12 cellular contexts compared by ENCODE assay signal in genomic region chrX:87518504-87518903, GRCh38. TPM values are rescaled to one million over a fixed set of nuclear protein-coding genes. Genes with fewer than 3 reads are reported as not detected.
DNase-seq lines count a peak whose midpoint lies in the region; ATAC-seq and TF ChIP-seq lines count a peak whose summit lies in the region.
"Had no signal": no experiment of that assay in that cellular context is flagged by ENCODE, and none has a peak within 500 bp of the region (broad histone marks: within the 10 kb centered on the region; RNA-seq: fewer than 3 reads in every experiment).

No MANE protein-coding gene starts in this region.

- H3K27ac ChIP-seq in RWPE2 (ENCODE audit: poor library complexity, severe bottlenecking) (peak overlapping the region; percentile 73), endodermal cell (ENCODE audit: low read depth, low read length) (peak overlapping the region; percentile 88), mesodermal cell (ENCODE audit: low read depth, low read length, severe bottlenecking) (peak overlapping the region; percentile 89), thoracic aorta (no peak overlapping the region)

- no peaks in the 10 kb centered on the region for H3K9me3 ChIP-seq in RWPE2 (ENCODE audit: severe bottlenecking)
- no peaks in the 10 kb centered on the region for H3K9me3 ChIP-seq in endodermal cell (ENCODE audit: control insufficient read depth, low read length)
- no peaks in the 10 kb centered on the region for H3K9me3 ChIP-seq in mesodermal cell (ENCODE audit: control insufficient read depth, low read length)
- H3K9me3 ChIP-seq in thoracic aorta = no peaks in the 10 kb centered on the region

- no peaks in the 10 kb centered on the region for H3K27me3 Mint-ChIP-seq in endodermal cell (ENCODE audit: insufficient read depth)
- H3K27me3 Mint-ChIP-seq: activated naive CD4-positive, alpha-beta T cell treated with anti-CD3 and anti-CD28 coated beads, Interleukin-2, amount 50 U/mL, for 24 hours; IgD-negative memory B cell; stimulated activated memory B cell treated with anti-CD40 and anti-IgM and Interleukin-4, amounts not matched to agents 10 μg/mL and 1 μg/mL and 100 μg/mL, for 72 hours had no signal

- H3K36me3 ChIP-seq in RWPE2 (ENCODE audit: low read depth) (no peaks in the 10 kb centered on the region), endodermal cell (ENCODE audit: control insufficient read depth, insufficient read depth, low read length) (no peaks in the 10 kb centered on the region), mesodermal cell (ENCODE audit: control insufficient read depth, insufficient read depth, low read length) (no peaks in the 10 kb centered on the region), thoracic aorta (no peaks in the 10 kb centered on the region)

- H3K27me3 ChIP-seq in RWPE2 (ENCODE audit: insufficient read depth, poor library complexity, severe bottlenecking) (no peaks in the 10 kb centered on the region), endodermal cell (ENCODE audit: control insufficient read depth, insufficient read depth, low read length, poor library complexity, severe bottlenecking) (no peaks in the 10 kb centered on the region), thoracic aorta (replicated peaks; ENCODE audit: insufficient read depth) (no peaks in the 10 kb centered on the region)

- H3K4me1 Mint-ChIP-seq in endodermal cell = peaks cover 15% of the 10 kb centered on the region
- H3K4me1 Mint-ChIP-seq: activated naive CD4-positive, alpha-beta T cell treated with anti-CD3 and anti-CD28 coated beads, Interleukin-2, amount 50 U/mL, for 24 hours; IgD-negative memory B cell; stimulated activated memory B cell treated with anti-CD40 and anti-IgM and Interleukin-4, amounts not matched to agents 10 μg/mL and 1 μg/mL and 100 μg/mL, for 72 hours had no signal

- H3K9ac ChIP-seq in endodermal cell (ENCODE audit: extremely low read depth, low read length, poor library complexity, severe bottlenecking) = peak overlapping the region; percentile 70

- WGBS in endodermal cell (ENCODE audit: insufficient coverage in 1 of 2, insufficient read length in 1 of 2), 2 experiments = 0% methylated on average over 4 of the region's 6 CpGs; no CpG with 5 or more reads in 1 of the 2 experiments
- no CpG with 5 or more reads among the region's 6 CpGs for WGBS in mesodermal cell (ENCODE audit: insufficient coverage in 2 of 2), 2 experiments

- peak overlapping the region; percentile 96 for H3K27ac Mint-ChIP-seq in endodermal cell
- H3K27ac Mint-ChIP-seq: activated naive CD4-positive, alpha-beta T cell treated with anti-CD3 and anti-CD28 coated beads, Interleukin-2, amount 50 U/mL, for 24 hours; IgD-negative memory B cell; stimulated activated memory B cell treated with anti-CD40 and anti-IgM and Interleukin-4, amounts not matched to agents 10 μg/mL and 1 μg/mL and 100 μg/mL, for 72 hours had no signal

- H3K4me3 ChIP-seq in RWPE2 (ENCODE audit: severe bottlenecking) (peak overlapping the region; percentile 24), endodermal cell (ENCODE audit: low read length) (peak overlapping the region; percentile 94), mesodermal cell (ENCODE audit: extremely low read depth, insufficient read depth, low read length, poor library complexity, severe bottlenecking) (peak overlapping the region; percentile 51), thoracic aorta (peak overlapping the region; percentile 67)

- H3K4me3 Mint-ChIP-seq in endodermal cell = peak overlapping the region; percentile 80
- H3K4me3 Mint-ChIP-seq: activated naive CD4-positive, alpha-beta T cell treated with anti-CD3 and anti-CD28 coated beads, Interleukin-2, amount 50 U/mL, for 24 hours; IgD-negative memory B cell; stimulated activated memory B cell treated with anti-CD40 and anti-IgM and Interleukin-4, amounts not matched to agents 10 μg/mL and 1 μg/mL and 100 μg/mL, for 72 hours had no signal

- peaks cover 4% of the 10 kb centered on the region for H3K9me3 Mint-ChIP-seq in endodermal cell
- H3K9me3 Mint-ChIP-seq: activated naive CD4-positive, alpha-beta T cell treated with anti-CD3 and anti-CD28 coated beads, Interleukin-2, amount 50 U/mL, for 24 hours; IgD-negative memory B cell; stimulated activated memory B cell treated with anti-CD40 and anti-IgM and Interleukin-4, amounts not matched to agents 10 μg/mL and 1 μg/mL and 100 μg/mL, for 72 hours had no signal

- no peak for TF ChIP-seq CTCF in RWPE2 (IDR thresholded peaks at IDR 0.05; ENCODE audit: poor library complexity, severe bottlenecking)
- no peak for TF ChIP-seq CTCF in endodermal cell (conservative IDR thresholded peaks at IDR 0.05)
- TF ChIP-seq CTCF in thoracic aorta (IDR thresholded peaks at IDR 0.05) = no peak

- H3K36me3 Mint-ChIP-seq in endodermal cell (ENCODE audit: low read depth) = no peaks in the 10 kb centered on the region
- H3K36me3 Mint-ChIP-seq: activated naive CD4-positive, alpha-beta T cell treated with anti-CD3 and anti-CD28 coated beads, Interleukin-2, amount 50 U/mL, for 24 hours; IgD-negative memory B cell; stimulated activated memory B cell treated with anti-CD40 and anti-IgM and Interleukin-4, amounts not matched to agents 10 μg/mL and 1 μg/mL and 100 μg/mL, for 72 hours had no signal

- DNase-seq in RWPE2 (ENCODE audit: low spot score) (no peak), endodermal cell (no peak), thoracic aorta (ENCODE audit: low spot score) (no peak), GM19238 (ENCODE audit: insufficient read length, low spot score) (no peak), MV-4-11 (lab: John Stamatoyannopoulos, UW) (no peak)
- DNase-seq: erythroblast had no signal

- H3K4me1 ChIP-seq in RWPE2 (ENCODE audit: insufficient read depth, poor library complexity, severe bottlenecking) (peaks cover 23% of the 10 kb centered on the region), endodermal cell (ENCODE audit: control insufficient read depth, insufficient read depth, low read length) (no peaks in the 10 kb centered on the region), mesodermal cell (ENCODE audit: control insufficient read depth, insufficient read depth, low read length, poor library complexity, severe bottlenecking) (no peaks in the 10 kb centered on the region), thoracic aorta (ENCODE audit: control insufficient read depth in 1 of 2, low read depth in 2 of 2) (peaks cover 0 to 6% of the 10 kb centered on the region in 2 donors)

- ATAC-seq in RWPE2 (ENCODE audit: low read depth) (no peak), thoracic aorta (ENCODE audit: insufficient number of reproducible peaks, low FRiP score, low read depth) (no peak), GM21619 (IDR thresholded peaks at IDR 0.05; ENCODE audit: unreplicated experiment) (no peak)
- ATAC-seq: stimulated activated memory B cell treated with anti-CD40 and anti-IgM and Interleukin-4, amounts not matched to agents 10 μg/mL and 1 μg/mL and 100 μg/mL, for 72 hours had no signal

RNA-seq across cellular contexts. Expression of gene KLHL4, which starts 0.9 kb away (rescaled TPM):
- total RNA-seq in endodermal cell (10 to 100 TPM; 16.7 to 42.6 TPM), thoracic aorta (under 1 TPM; 0.56 to 0.95 TPM)
- 8.2 TPM for polyA plus RNA-seq in endodermal cell (2013, experiment 1 of 2)
- polyA plus RNA-seq in endodermal cell (2013, experiment 2 of 2) = 8.6 TPM
- 33.7 TPM for polyA plus RNA-seq in mesodermal cell (2013, experiment 1 of 2)
- polyA plus RNA-seq in mesodermal cell (2013, experiment 2 of 2) = 29.3 TPM
- total RNA-seq: SK-MEL-5 had no signal
- polyA plus RNA-seq: IgD-negative memory B cell had no signal

Comparison
In these comparisons a context has a peak if more than half of its experiments do, and no peak if none do; other contexts are left out.
1. H3K27ac ChIP-seq: peak in RWPE2 (single experiment), endodermal cell (single experiment) and mesodermal cell (single experiment); none in thoracic aorta (0 of 2).
2. H3K4me3 ChIP-seq: peak in every context shown above with its lines; median percentile 94 in endodermal cell; 67 in thoracic aorta; 51 in mesodermal cell; 24 in RWPE2.
3. RNA of gene KLHL4, which starts 0.9 kb away (total RNA-seq): 16.7 to 42.6 TPM in endodermal cell; 0.56 to 0.95 TPM in thoracic aorta; every median in the first group is over 4 times any median in the second.